In genomic region chr10:102435098-102435497, GRCh38 we compare ENCODE assay signal across 9 cellular contexts. TPM values are rescaled to one million over a fixed set of nuclear protein-coding genes. Genes with fewer than 3 reads are reported as not detected.
DNase-seq lines count a peak whose midpoint lies in the region; ATAC-seq and TF ChIP-seq lines count a peak whose summit lies in the region.
"Had no signal": no experiment of that assay in that cellular context is flagged by ENCODE, and none has a peak within 500 bp of the region (broad histone marks: within the 10 kb centered on the region; RNA-seq: fewer than 3 reads in every experiment).

No MANE protein-coding gene starts in this region.

- no peaks in the 10 kb centered on the region for H3K27me3 Mint-ChIP-seq in activated CD4-positive, alpha-beta T cell treated with anti-CD3 and anti-CD28 coated beads, Interleukin-2, amount 10 ng/mL, durations not matched to agents 7 days and 5 days
- no peaks in the 10 kb centered on the region for H3K27me3 Mint-ChIP-seq in activated naive CD8-positive, alpha-beta T cell

- TF ChIP-seq POLR2A in right lobe of liver (IDR thresholded peaks at IDR 0.05), result no peak
- no peak for TF ChIP-seq POLR2A in suprapubic skin (IDR thresholded peaks at IDR 0.05)

- CTCF ChIA-PET in activated CD4-positive, alpha-beta T cell treated with anti-CD3 and anti-CD28 coated beads, Interleukin-2, amount 10 ng/mL, durations not matched to agents 7 days and 5 days (lab: Charles Lee), result interaction anchor here (0.7 to 2.6 kb wide), 12 partner anchors 10 to 302 kb away, joined by 3 to 10 read pairs (median 4); partner anchors contain the start of genes C10orf95, PPRC1 and SUFU

- H3K4me1 ChIP-seq in right lobe of liver (peaks cover 0 to 18% (median 5%) of the 10 kb centered on the region in 4 donors), suprapubic skin (peaks cover 33% of the 10 kb centered on the region), Karpas-422 (ENCODE audit: low read length) (peaks cover 5% of the 10 kb centered on the region)

- H3K36me3 Mint-ChIP-seq in activated CD4-positive, alpha-beta T cell treated with anti-CD3 and anti-CD28 coated beads, Interleukin-2, amount 10 ng/mL, durations not matched to agents 7 days and 5 days (ENCODE audit: low read depth), result peaks cover 27% of the 10 kb centered on the region
- peaks cover 2% of the 10 kb centered on the region for H3K36me3 Mint-ChIP-seq in activated naive CD8-positive, alpha-beta T cell

- H3K27me3 ChIP-seq in right lobe of liver, result no peaks in the 10 kb centered on the region
- H3K27me3 ChIP-seq in suprapubic skin, result peaks cover 7% of the 10 kb centered on the region
- H3K27me3 ChIP-seq in Karpas-422 (ENCODE audit: low read length), result no peaks in the 10 kb centered on the region

- ATAC-seq in right lobe of liver, result no peak
- no peak for ATAC-seq in GM18870 (IDR thresholded peaks at IDR 0.05; ENCODE audit: unreplicated experiment)

- H3K9ac ChIP-seq in Karpas-422 (ENCODE audit: low read length), result no peak overlapping the region

- H3K4me1 Mint-ChIP-seq in activated CD4-positive, alpha-beta T cell treated with anti-CD3 and anti-CD28 coated beads, Interleukin-2, amount 10 ng/mL, durations not matched to agents 7 days and 5 days, result peaks cover 57% of the 10 kb centered on the region
- peaks cover 54% of the 10 kb centered on the region for H3K4me1 Mint-ChIP-seq in activated naive CD8-positive, alpha-beta T cell (ENCODE audit: low read depth)

- no peak for TF ChIP-seq EP300 in suprapubic skin (IDR thresholded peaks at IDR 0.05)

- H3K4me3 Mint-ChIP-seq in activated CD4-positive, alpha-beta T cell treated with anti-CD3 and anti-CD28 coated beads, Interleukin-2, amount 10 ng/mL, durations not matched to agents 7 days and 5 days, result peak overlapping the region; percentile 87
- H3K4me3 Mint-ChIP-seq in activated naive CD8-positive, alpha-beta T cell, result peak overlapping the region; percentile 88

- H3K36me3 ChIP-seq in right lobe of liver, result no peaks in the 10 kb centered on the region
- no peaks in the 10 kb centered on the region for H3K36me3 ChIP-seq in suprapubic skin
- H3K36me3 ChIP-seq in Karpas-422 (ENCODE audit: insufficient read depth, low read length), result no peaks in the 10 kb centered on the region

- peak overlapping the region; percentile 84 for H3K27ac Mint-ChIP-seq in activated CD4-positive, alpha-beta T cell treated with anti-CD3 and anti-CD28 coated beads, Interleukin-2, amount 10 ng/mL, durations not matched to agents 7 days and 5 days
- peak overlapping the region; percentile 91 for H3K27ac Mint-ChIP-seq in activated naive CD8-positive, alpha-beta T cell

- intact Hi-C loops in right lobe of liver (cut with DNase I), result no loop called here

- peaks cover 15% of the 10 kb centered on the region for H3K79me2 ChIP-seq in Karpas-422 (ENCODE audit: low read length)

- DNase-seq in activated CD4-positive, alpha-beta T cell treated with anti-CD3 and anti-CD28 coated beads, Interleukin-2, amount 10 ng/mL, durations not matched to agents 7 days and 5 days, result no peak
- DNase-seq in activated CD4-positive, alpha-beta T cell treated with anti-CD3 and anti-CD28 coated beads for 1 hour, result no peak
- DNase-seq in right lobe of liver (no peak), suprapubic skin (ENCODE audit: low spot score in 2 of 2) (no peak), globus pallidus (ENCODE audit: low spot score) (no peak), Karpas-422 (no peak)

- POLR2A ChIA-PET in activated CD4-positive, alpha-beta T cell treated with anti-CD3 and anti-CD28 coated beads, Interleukin-2, amount 10 ng/mL, durations not matched to agents 7 days and 5 days (lab: Charles Lee), result no interaction called here

- 54% methylated on average over 2 of the region's 5 CpGs for WGBS in right lobe of liver (ENCODE audit: insufficient coverage, low coverage, low lambda C conversion rate, missing lambda C conversion rate)
- WGBS in suprapubic skin, result 64% methylated on average over 5 of the region's 5 CpGs

- H3K27ac ChIP-seq in right lobe of liver (peak overlapping the region in 1 of 3 donors; percentile 54), suprapubic skin (no peak overlapping the region), Karpas-422 (ENCODE audit: low read length) (no peak overlapping the region)
- H3K27ac ChIP-seq: SK-N-MC had no signal

- H3K9me2 ChIP-seq in Karpas-422 (replicated peaks; ENCODE audit: insufficient read depth, low read length), result no peaks in the 10 kb centered on the region

- no peak overlapping the region for H2AFZ ChIP-seq in Karpas-422 (ENCODE audit: low read length)

- no peaks in the 10 kb centered on the region for H4K20me1 ChIP-seq in Karpas-422 (ENCODE audit: insufficient read depth, low read depth, low read length)

- no peak overlapping the region for H3K4me2 ChIP-seq in Karpas-422 (ENCODE audit: low read depth, low read length, poor library complexity, severe bottlenecking)

- H3K9me3 Mint-ChIP-seq in activated CD4-positive, alpha-beta T cell treated with anti-CD3 and anti-CD28 coated beads, Interleukin-2, amount 10 ng/mL, durations not matched to agents 7 days and 5 days, result no peaks in the 10 kb centered on the region
- no peaks in the 10 kb centered on the region for H3K9me3 Mint-ChIP-seq in activated naive CD8-positive, alpha-beta T cell (ENCODE audit: low read depth)

- no peaks in the 10 kb centered on the region for H3K9me3 ChIP-seq in right lobe of liver
- H3K9me3 ChIP-seq in suprapubic skin, result no peaks in the 10 kb centered on the region
- no peaks in the 10 kb centered on the region for H3K9me3 ChIP-seq in Karpas-422 (ENCODE audit: low read length)

- no peak for TF ChIP-seq CTCF in right lobe of liver (IDR thresholded peaks at IDR 0.05)
- no peak for TF ChIP-seq CTCF in suprapubic skin (IDR thresholded peaks at IDR 0.05)

- H3K4me3 ChIP-seq in right lobe of liver (peak overlapping the region in 2 of 3 donors; percentile 43 to 51), suprapubic skin (peak overlapping the region; percentile 22), Karpas-422 (ENCODE audit: low read length) (no peak overlapping the region)
- H3K4me3 ChIP-seq: SK-N-MC had no signal

RNA-seq across cellular contexts. Expression of gene CUEDC2, which starts 2.7 kb away (rescaled TPM):
- 10 to 100 TPM; 63.6 to 68.9 TPM for total RNA-seq in activated CD4-positive, alpha-beta T cell treated with anti-CD3 and anti-CD28 coated beads, Interleukin-2, amount 10 ng/mL, durations not matched to agents 7 days and 5 days
- total RNA-seq in right lobe of liver, result 10 to 100 TPM; 23.0 to 32.1 (median 26.8) TPM
- 10 to 100 TPM; 25.0 to 61.2 (median 40.2) TPM for total RNA-seq in suprapubic skin
- total RNA-seq in Karpas-422 (2014; rRNA removed; shearing (Covaris generic); ENCODE audit: low replicate concordance), result 27.1 and 34.1 TPM in 2 replicates

RNA-seq across cellular contexts. Expression of gene FBXL15, which starts 14.5 kb away (rescaled TPM):
- 10 to 100 TPM in 1 of 2 experiments, 1 to 10 TPM in 1; 8.7 to 11.2 TPM for total RNA-seq in activated CD4-positive, alpha-beta T cell treated with anti-CD3 and anti-CD28 coated beads, Interleukin-2, amount 10 ng/mL, durations not matched to agents 7 days and 5 days
- 10 to 100 TPM in 2 of 6 experiments, 1 to 10 TPM in 4; 5.6 to 22.9 (median 9.0) TPM for total RNA-seq in right lobe of liver
- 10 to 100 TPM; 12.5 to 17.9 (median 13.8) TPM for total RNA-seq in suprapubic skin
- total RNA-seq in Karpas-422 (2014; rRNA removed; shearing (Covaris generic); ENCODE audit: low replicate concordance), result 2.4 and 3.6 TPM in 2 replicates

RNA-seq across cellular contexts. Expression of gene C10orf95, which starts 16.2 kb away (rescaled TPM):
- under 1 TPM in 1 of 2 experiments, not detected in 1; 0.17 TPM for total RNA-seq in activated CD4-positive, alpha-beta T cell treated with anti-CD3 and anti-CD28 coated beads, Interleukin-2, amount 10 ng/mL, durations not matched to agents 7 days and 5 days
- total RNA-seq in right lobe of liver (not detected), suprapubic skin (1 to 10 TPM; 1.4 to 7.1 (median 5.4) TPM)
- total RNA-seq in Karpas-422 (2014; rRNA removed; shearing (Covaris generic); ENCODE audit: low replicate concordance), result 0.78 TPM in 1 of 2 replicates, not detected in the other

RNA-seq across cellular contexts. Expression of gene PSD, which starts 16.5 kb away (rescaled TPM):
- total RNA-seq in activated CD4-positive, alpha-beta T cell treated with anti-CD3 and anti-CD28 coated beads, Interleukin-2, amount 10 ng/mL, durations not matched to agents 7 days and 5 days, result 1 to 10 TPM; 1.4 to 1.6 TPM
- total RNA-seq in right lobe of liver (1 to 10 TPM in 3 of 6 experiments, under 1 TPM in 3; 0.12 to 4.6 (median 1.3) TPM), suprapubic skin (1 to 10 TPM; 1.7 to 4.8 (median 2.1) TPM)
- total RNA-seq in Karpas-422 (2014; rRNA removed; shearing (Covaris generic); ENCODE audit: low replicate concordance), result 0.19 and 0.61 TPM in 2 replicates

RNA-seq across cellular contexts. Expression of gene NFKB2, which starts 39.6 kb away (rescaled TPM):
- total RNA-seq in activated CD4-positive, alpha-beta T cell treated with anti-CD3 and anti-CD28 coated beads, Interleukin-2, amount 10 ng/mL, durations not matched to agents 7 days and 5 days, result 10 to 100 TPM; 74.8 to 81.8 TPM
- total RNA-seq in right lobe of liver, result 10 to 100 TPM in 4 of 6 experiments, 1 to 10 TPM in 2; 7.5 to 46.0 (median 19.4) TPM
- total RNA-seq in suprapubic skin, result 10 to 100 TPM; 14.4 to 18.5 (median 16.0) TPM
- total RNA-seq in Karpas-422 (2014; rRNA removed; shearing (Covaris generic); ENCODE audit: low replicate concordance), result 3.1 and 7.4 TPM in 2 replicates
